9 cellular contexts compared by ENCODE assay signal in the genomic region with DNA sequence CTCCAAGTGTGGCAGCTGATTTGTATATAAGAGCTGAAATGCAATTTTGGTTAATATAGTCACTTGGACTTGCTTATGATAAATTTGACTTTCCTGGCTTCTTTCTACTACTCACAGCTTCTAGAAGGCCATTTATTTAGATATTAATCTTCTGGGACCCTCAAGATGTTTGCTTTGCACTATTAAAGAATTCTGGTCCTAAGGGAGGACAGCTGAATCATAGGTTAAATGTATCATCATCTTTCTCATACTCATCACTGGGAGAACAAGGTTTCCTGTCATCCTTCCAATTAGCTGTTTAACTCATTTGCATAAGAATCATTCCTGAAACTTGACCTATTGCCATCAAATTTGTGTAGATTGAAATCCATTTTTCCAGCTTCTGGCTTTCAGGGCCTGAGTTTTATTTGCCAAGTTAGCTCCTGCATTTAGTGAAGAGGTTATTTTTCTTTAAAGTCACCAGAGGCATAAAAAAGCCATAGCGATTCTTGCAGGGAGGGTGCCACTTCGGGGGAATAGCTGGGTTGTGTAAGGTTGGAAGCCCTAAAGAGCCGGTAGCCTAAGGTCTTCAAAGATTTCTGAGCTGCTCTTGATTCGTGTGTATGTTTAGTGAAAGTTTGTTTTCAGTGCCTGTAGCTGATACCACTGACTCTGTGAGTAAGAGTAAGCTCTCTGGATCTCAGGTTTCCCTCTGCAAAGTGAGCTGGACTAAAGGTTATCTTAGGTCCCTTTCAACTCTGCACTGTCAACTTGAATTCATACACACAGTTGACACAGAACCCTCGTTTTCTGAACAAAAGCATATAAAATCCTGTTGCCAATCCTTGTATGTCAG.
DNase-seq lines count a peak whose midpoint lies in the region; ATAC-seq lines count a peak whose summit lies in the region.
"Had no signal": no experiment of that assay in that cellular context is flagged by ENCODE, and none has a peak within 500 bp of the region (broad histone marks: within the 10 kb centered on the region; RNA-seq: fewer than 3 reads in every experiment).

No MANE protein-coding gene starts in this region.

- DNase-seq in stimulated activated CD4-positive, alpha-beta T cell treated with anti-CD3 and anti-CD28 coated beads, Interleukin-15, amount 100 ng/mL, for 24 hours = peak; percentile 16
- DNase-seq in stimulated activated CD4-positive, alpha-beta T cell treated with anti-CD3 and anti-CD28 coated beads, Interleukin-4, amount 100 ng/mL, for 1 hour = no peak
- DNase-seq in activated naive CD8-positive, alpha-beta T cell treated with anti-CD3 and anti-CD28 coated beads, Interleukin-2, amount 50 U/mL, for 24 hours = no peak
- DNase-seq in NCI-H82 treated with DMSO at 0.1 percent for 48 hours (lab: John Stamatoyannopoulos, UW; ENCODE audit: unreplicated experiment) (no peak), KG1 (lab: John Stamatoyannopoulos, UW) (no peak)
- DNase-seq: NCI-H2171 had no signal

- H3K9me3 ChIP-seq in mucosa of stomach (ENCODE audit: control insufficient read depth, low read length) = no peaks in the 10 kb centered on the region

- no peaks in the 10 kb centered on the region for H3K27me3 ChIP-seq in mucosa of stomach (ENCODE audit: control insufficient read depth, insufficient read depth, low read length)

- peak overlapping the region; percentile 82 for H3K27ac Mint-ChIP-seq in activated naive CD8-positive, alpha-beta T cell treated with anti-CD3 and anti-CD28 coated beads, Interleukin-2, amount 50 U/mL, for 24 hours

- peaks cover 19% of the 10 kb centered on the region for H3K4me1 ChIP-seq in mucosa of stomach (ENCODE audit: control insufficient read depth, insufficient read depth, low read length)

- H3K4me1 Mint-ChIP-seq in activated naive CD8-positive, alpha-beta T cell treated with anti-CD3 and anti-CD28 coated beads, Interleukin-2, amount 50 U/mL, for 24 hours = peaks cover 52% of the 10 kb centered on the region

- no peaks in the 10 kb centered on the region for H3K9me3 Mint-ChIP-seq in activated naive CD8-positive, alpha-beta T cell treated with anti-CD3 and anti-CD28 coated beads, Interleukin-2, amount 50 U/mL, for 24 hours

- ATAC-seq in activated naive CD8-positive, alpha-beta T cell treated with anti-CD3 and anti-CD28 coated beads, Interleukin-2, amount 50 U/mL, for 24 hours = no peak
- ATAC-seq in HG02571 (IDR thresholded peaks at IDR 0.05; ENCODE audit: unreplicated experiment) (no peak), GM19328 (IDR thresholded peaks at IDR 0.05; ENCODE audit: unreplicated experiment) (no peak)

- peaks cover 50% of the 10 kb centered on the region for H3K36me3 Mint-ChIP-seq in activated naive CD8-positive, alpha-beta T cell treated with anti-CD3 and anti-CD28 coated beads, Interleukin-2, amount 50 U/mL, for 24 hours (ENCODE audit: low read depth)

- H3K27me3 Mint-ChIP-seq in activated naive CD8-positive, alpha-beta T cell treated with anti-CD3 and anti-CD28 coated beads, Interleukin-2, amount 50 U/mL, for 24 hours = no peaks in the 10 kb centered on the region

- peak overlapping the region; percentile 90 for H3K4me3 Mint-ChIP-seq in activated naive CD8-positive, alpha-beta T cell treated with anti-CD3 and anti-CD28 coated beads, Interleukin-2, amount 50 U/mL, for 24 hours

- H3K9ac ChIP-seq in mucosa of stomach (ENCODE audit: low read length) = peak overlapping the region; percentile 5

- no peak overlapping the region for H3K4me3 ChIP-seq in mucosa of stomach (ENCODE audit: low read length)

- H3K36me3 ChIP-seq in mucosa of stomach (ENCODE audit: control insufficient read depth, insufficient read depth, low read length) = no peaks in the 10 kb centered on the region
